Comparison of ENCODE assay signal across 20 cellular contexts in the genomic region with DNA sequence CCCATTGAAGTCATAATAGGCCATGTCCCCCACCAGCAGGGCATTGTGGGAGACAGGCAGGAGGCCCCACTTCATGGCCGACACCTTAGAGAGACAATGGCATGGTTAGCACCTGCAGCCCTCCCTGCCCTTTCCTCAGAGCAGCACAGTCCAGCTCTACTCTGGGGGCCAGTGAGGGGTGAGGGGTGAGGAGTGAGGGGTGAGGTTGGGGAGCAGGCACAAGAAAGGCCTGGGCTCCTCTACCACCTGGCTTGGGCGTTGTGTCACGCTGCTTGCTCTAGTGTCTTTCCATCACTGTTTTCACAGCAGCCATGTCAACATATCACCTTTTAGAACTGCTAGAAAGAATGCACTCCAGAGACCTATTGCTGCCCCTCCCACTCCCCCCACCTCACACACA.
"Had no signal": no experiment of that assay in that cellular context is flagged by ENCODE, and none has a peak within 500 bp of the region (broad histone marks: within the 10 kb centered on the region; RNA-seq: fewer than 3 reads in every experiment).

No MANE protein-coding gene starts in this region.

- DNase-seq: activated CD4-positive, alpha-beta memory T cell treated with anti-CD3 and anti-CD28 coated beads for 36 hours; activated CD4-positive, alpha-beta T cell treated with anti-CD3 and anti-CD28 coated beads for 4 hours; activated T-cell treated with anti-CD3 and anti-CD28 coated beads, Interleukin-2, amount 50 U/mL, for 24 hours; effector CD8-positive, alpha-beta T cell; heart left ventricle; naive thymus-derived CD4-positive, alpha-beta T cell; psoas muscle; right cardiac atrium; stimulated activated CD4-positive, alpha-beta T cell treated with anti-CD3 and anti-CD28 coated beads, Interleukin-4, amount 100 ng/mL, for 4 hours had no signal

- H3K27me3 Mint-ChIP-seq: activated T-cell treated with anti-CD3 and anti-CD28 coated beads, Interleukin-2, amount 50 U/mL, for 24 hours; memory B cell; naive thymus-derived CD4-positive, alpha-beta T cell; stimulated activated memory B cell treated with anti-CD40 and anti-IgM and Interleukin-4, amounts not matched to agents 10 μg/mL and 1 μg/mL and 100 μg/mL, for 72 hours had no signal

- H3K27ac Mint-ChIP-seq: activated CD4-positive, alpha-beta memory T cell treated with anti-CD3 and anti-CD28 coated beads for 36 hours; activated naive CD4-positive, alpha-beta T cell treated with anti-CD3 and anti-CD28 coated beads, Interleukin-2, amount 50 U/mL, for 24 hours; activated T-cell treated with anti-CD3 and anti-CD28 coated beads, Interleukin-2, amount 50 U/mL, for 24 hours; activated T-helper 2 cell treated with anti-CD3 and anti-CD28 coated beads, Interferon-gamma antibody, Interleukin-2, Interleukin-4, amounts not matched to agents 10 μg/mL and 5 μg/mL and 100 μg/mL, durations not matched to agents 14 hours and 24 hours and 36 hours; dendritic cell treated with granulocyte-macrophage colony-stimulating factor and Interleukin-4, amounts not matched to agents 40 ng/mL and 50 ng/mL, for 4 days; memory B cell; naive thymus-derived CD4-positive, alpha-beta T cell; neural progenitor cell; stimulated activated memory B cell treated with anti-CD40 and anti-IgM and Interleukin-4, amounts not matched to agents 10 μg/mL and 1 μg/mL and 100 μg/mL, for 72 hours had no signal

- H3K36me3 ChIP-seq: ascending aorta, esophagus muscularis mucosa, gastroesophageal sphincter, heart left ventricle, neural progenitor cell, thoracic aorta had no signal

- H3K27ac ChIP-seq: ascending aorta, esophagus muscularis mucosa, gastroesophageal sphincter, heart left ventricle, neural progenitor cell, psoas muscle, thoracic aorta had no signal

- ATAC-seq: gastroesophageal sphincter; heart left ventricle; naive thymus-derived CD4-positive, alpha-beta T cell; psoas muscle; right cardiac atrium; stimulated activated memory B cell treated with anti-CD40 and anti-IgM and Interleukin-4, amounts not matched to agents 10 μg/mL and 1 μg/mL and 100 μg/mL, for 72 hours had no signal

- H3K4me3 ChIP-seq: ascending aorta, esophagus muscularis mucosa, gastroesophageal sphincter, heart left ventricle, neural progenitor cell, psoas muscle, smooth muscle cell, thoracic aorta had no signal

- H3K27me3 ChIP-seq: ascending aorta, heart left ventricle, neural progenitor cell had no signal

- H3K9me3 ChIP-seq: ascending aorta, esophagus muscularis mucosa, gastroesophageal sphincter, heart left ventricle, psoas muscle, thoracic aorta had no signal

- H3K9me3 Mint-ChIP-seq: activated CD4-positive, alpha-beta memory T cell treated with anti-CD3 and anti-CD28 coated beads for 36 hours; activated naive CD4-positive, alpha-beta T cell treated with anti-CD3 and anti-CD28 coated beads, Interleukin-2, amount 50 U/mL, for 24 hours; activated T-cell treated with anti-CD3 and anti-CD28 coated beads, Interleukin-2, amount 50 U/mL, for 24 hours; activated T-helper 2 cell treated with anti-CD3 and anti-CD28 coated beads, Interferon-gamma antibody, Interleukin-2, Interleukin-4, amounts not matched to agents 10 μg/mL and 5 μg/mL and 100 μg/mL, durations not matched to agents 14 hours and 24 hours and 36 hours; dendritic cell treated with granulocyte-macrophage colony-stimulating factor and Interleukin-4, amounts not matched to agents 40 ng/mL and 50 ng/mL, for 4 days; memory B cell; naive thymus-derived CD4-positive, alpha-beta T cell; neural progenitor cell; stimulated activated memory B cell treated with anti-CD40 and anti-IgM and Interleukin-4, amounts not matched to agents 10 μg/mL and 1 μg/mL and 100 μg/mL, for 72 hours had no signal

- H3K4me1 ChIP-seq: ascending aorta, gastroesophageal sphincter, psoas muscle had no signal

- H3K4me1 Mint-ChIP-seq: activated naive CD4-positive, alpha-beta T cell treated with anti-CD3 and anti-CD28 coated beads, Interleukin-2, amount 50 U/mL, for 24 hours had no signal

- H3K36me3 Mint-ChIP-seq: activated CD4-positive, alpha-beta memory T cell treated with anti-CD3 and anti-CD28 coated beads for 36 hours had no signal

- H3K4me3 Mint-ChIP-seq: activated CD4-positive, alpha-beta memory T cell treated with anti-CD3 and anti-CD28 coated beads for 36 hours; activated naive CD4-positive, alpha-beta T cell treated with anti-CD3 and anti-CD28 coated beads, Interleukin-2, amount 50 U/mL, for 24 hours; activated T-cell treated with anti-CD3 and anti-CD28 coated beads, Interleukin-2, amount 50 U/mL, for 24 hours; dendritic cell treated with granulocyte-macrophage colony-stimulating factor and Interleukin-4, amounts not matched to agents 40 ng/mL and 50 ng/mL, for 4 days; memory B cell; naive thymus-derived CD4-positive, alpha-beta T cell; neural progenitor cell; stimulated activated memory B cell treated with anti-CD40 and anti-IgM and Interleukin-4, amounts not matched to agents 10 μg/mL and 1 μg/mL and 100 μg/mL, for 72 hours had no signal
